Comparison of ENCODE assay signal across 20 cellular contexts in the genomic region with DNA sequence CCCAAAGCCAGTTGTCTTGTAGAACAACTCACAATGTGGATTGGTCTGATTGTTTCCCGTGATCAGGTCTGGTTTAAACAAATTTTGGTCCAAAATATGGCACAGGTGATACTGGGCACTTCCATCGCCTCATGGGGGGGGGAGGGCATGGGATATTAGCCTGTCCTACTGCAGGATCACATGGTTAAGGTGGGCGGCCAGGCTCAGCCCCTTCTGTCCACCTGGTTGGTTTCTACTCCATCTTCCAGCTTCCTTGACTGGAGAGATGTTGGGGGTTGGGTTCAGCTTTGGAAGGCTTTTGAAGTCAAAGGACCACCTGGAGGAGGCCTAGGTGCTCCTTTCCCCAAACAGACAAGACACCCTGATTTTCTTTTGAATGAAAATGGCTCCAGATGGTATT. TPM values are rescaled to one million over a fixed set of nuclear protein-coding genes. Genes with fewer than 3 reads are reported as not detected.
DNase-seq lines count a peak whose midpoint lies in the region; ATAC-seq and TF ChIP-seq lines count a peak whose summit lies in the region.
"Had no signal": no experiment of that assay in that cellular context is flagged by ENCODE, and none has a peak within 500 bp of the region (broad histone marks: within the 10 kb centered on the region; RNA-seq: fewer than 3 reads in every experiment).

No MANE protein-coding gene starts in this region.

- no peaks in the 10 kb centered on the region for H3K27me3 Mint-ChIP-seq in T-helper 17 cell
- H3K27me3 Mint-ChIP-seq in naive thymus-derived CD8-positive, alpha-beta T cell: no peaks in the 10 kb centered on the region
- H3K27me3 Mint-ChIP-seq: central memory CD8-positive, alpha-beta T cell; stimulated activated naive B cell treated with anti-CD40 and anti-IgM and Interleukin-4, amounts not matched to agents 10 μg/mL and 1 μg/mL and 100 μg/mL, for 72 hours had no signal

- peaks cover 8% of the 10 kb centered on the region for H3K36me3 Mint-ChIP-seq in T-helper 17 cell (ENCODE audit: low read depth)
- H3K36me3 Mint-ChIP-seq in naive thymus-derived CD8-positive, alpha-beta T cell: peaks cover 0 to 34% (median under 1%) of the 10 kb centered on the region in 3 donors
- H3K36me3 Mint-ChIP-seq: WTC11 had no signal

- ATAC-seq in right cardiac atrium (no peak), left cardiac atrium (no peak), T-helper 17 cell (no peak), upper lobe of right lung (no peak), HG03280 (IDR thresholded peaks at IDR 0.05; ENCODE audit: unreplicated experiment) (no peak)
- ATAC-seq in naive thymus-derived CD8-positive, alpha-beta T cell: no peak
- ATAC-seq: activated CD8-positive, alpha-beta T cell treated with anti-CD3 and anti-CD28 coated beads, Interleukin-2, amount 10 ng/mL, durations not matched to agents 7 days and 5 days; stimulated activated naive B cell treated with anti-CD40 and anti-IgM and Interleukin-4, amounts not matched to agents 10 μg/mL and 1 μg/mL and 100 μg/mL, for 72 hours; WTC11 had no signal

- H3K36me3 ChIP-seq in upper lobe of right lung: no peaks in the 10 kb centered on the region

- H3K4me1 ChIP-seq in right cardiac atrium (ENCODE audit: control insufficient read depth, insufficient read depth, low read length) (peaks cover 55% of the 10 kb centered on the region), upper lobe of right lung (peaks cover 89% of the 10 kb centered on the region)

- H3K4me3 Mint-ChIP-seq in T-helper 17 cell: no peak overlapping the region
- H3K4me3 Mint-ChIP-seq in naive thymus-derived CD8-positive, alpha-beta T cell: peak overlapping the region in 7 of 10 donors; percentile 5 to 81 (median 14)
- H3K4me3 Mint-ChIP-seq: activated CD8-positive, alpha-beta T cell treated with anti-CD3 and anti-CD28 coated beads, Interleukin-2, amount 10 ng/mL, durations not matched to agents 7 days and 5 days; stimulated activated naive B cell treated with anti-CD40 and anti-IgM and Interleukin-4, amounts not matched to agents 10 μg/mL and 1 μg/mL and 100 μg/mL, for 72 hours; T-helper 1 cell treated with Interleukin-12 subunit alpha and Interleukin-12 subunit beta and Interleukin-4 antibody, amounts not matched to agents 30 μg/mL and 1 μg/mL, for 36 hours; WTC11 had no signal

- H3K4me3 ChIP-seq in right cardiac atrium (ENCODE audit: low read length) (no peak overlapping the region), upper lobe of right lung (no peak overlapping the region), coronary artery (no peak overlapping the region)

- POLR2A ChIA-PET in naive thymus-derived CD8-positive, alpha-beta T cell (lab: Charles Lee): interaction anchor here (14.7 kb wide), 1 partner anchor 22 kb away, joined by 915 read pairs; no protein-coding TSS in a partner anchor

- 96% methylated on average over 3 of the region's 3 CpGs for WGBS in right cardiac atrium

- no peak for TF ChIP-seq CTCF in upper lobe of right lung (IDR thresholded peaks at IDR 0.05)
- TF ChIP-seq CTCF in coronary artery (IDR thresholded peaks at IDR 0.05): no peak

- DNase-seq in right cardiac atrium (peak in 1 of 3 donors; percentile 32), left cardiac atrium (no peak), T-helper 17 cell (no peak), upper lobe of right lung (peak; percentile 26), coronary artery (ENCODE audit: low spot score) (no peak)
- peak in 1 of 10 donors; percentile 0 for DNase-seq in naive thymus-derived CD8-positive, alpha-beta T cell
- no peak for DNase-seq in activated CD8-positive, alpha-beta memory T cell treated with anti-CD3 and anti-CD28 coated beads, Interleukin-2, amount 50 U/mL, for 4 hours
- DNase-seq: activated CD8-positive, alpha-beta T cell treated with anti-CD3 and anti-CD28 coated beads, Interleukin-2, amount 10 ng/mL, durations not matched to agents 7 days and 5 days; effector CD8-positive, alpha-beta T cell; IMR-90; islet precursor cell; mesendoderm; NCI-H2029; NCI-H510A; SHP77 treated with DMSO at 0.1 percent for 48 hours; stimulated activated naive B cell treated with anti-CD40 and anti-IgM and Interleukin-4, amounts not matched to agents 10 μg/mL and 1 μg/mL and 100 μg/mL, for 72 hours had no signal

- no peaks in the 10 kb centered on the region for H3K9me3 ChIP-seq in right cardiac atrium (ENCODE audit: control insufficient read depth, low read length)
- H3K9me3 ChIP-seq in T-helper 17 cell (ENCODE audit: control insufficient read depth, low read length, poor library complexity, severe bottlenecking): no peaks in the 10 kb centered on the region
- H3K9me3 ChIP-seq in upper lobe of right lung: no peaks in the 10 kb centered on the region

- intact Hi-C loops in right cardiac atrium (cut with DNase I) (no loop called here), left cardiac atrium (cut with DNase I) (loop anchor here in 1 of 2 donors (10.0 kb wide), 1 partner anchor 61 kb away; no protein-coding TSS in a partner anchor), upper lobe of right lung (cut with DNase I) (no loop called here)

- no peaks in the 10 kb centered on the region for H3K27me3 ChIP-seq in right cardiac atrium (ENCODE audit: control insufficient read depth, insufficient read depth)
- H3K27me3 ChIP-seq in upper lobe of right lung: no peaks in the 10 kb centered on the region

- peaks cover 70% of the 10 kb centered on the region for H3K4me1 Mint-ChIP-seq in T-helper 17 cell
- H3K4me1 Mint-ChIP-seq in naive thymus-derived CD8-positive, alpha-beta T cell: peaks cover 54 to 100% (median 93%) of the 10 kb centered on the region in 4 donors

- H3K27ac Mint-ChIP-seq in T-helper 17 cell: peak overlapping the region; percentile 93
- H3K27ac Mint-ChIP-seq in naive thymus-derived CD8-positive, alpha-beta T cell: peak overlapping the region in 9 of 10 donors; percentile 9 to 100 (median 91)
- H3K27ac Mint-ChIP-seq: WTC11 had no signal

- H3K9me3 Mint-ChIP-seq in naive thymus-derived CD8-positive, alpha-beta T cell: no peaks in the 10 kb centered on the region
- H3K9me3 Mint-ChIP-seq: central memory CD8-positive, alpha-beta T cell; stimulated activated naive B cell treated with anti-CD40 and anti-IgM and Interleukin-4, amounts not matched to agents 10 μg/mL and 1 μg/mL and 100 μg/mL, for 72 hours; T-helper 1 cell treated with Interleukin-12 subunit alpha and Interleukin-12 subunit beta and Interleukin-4 antibody, amounts not matched to agents 30 μg/mL and 1 μg/mL, for 36 hours; WTC11 had no signal

- peak overlapping the region; percentile 38 for H3K27ac ChIP-seq in right cardiac atrium (ENCODE audit: low read length)
- peak overlapping the region; percentile 94 for H3K27ac ChIP-seq in upper lobe of right lung
- no peak overlapping the region for H3K27ac ChIP-seq in coronary artery

RNA-seq across cellular contexts. Expression of a gene that starts 7.2 kb away (rescaled TPM):
- total RNA-seq in right cardiac atrium (100 to 1,000 TPM in 2 of 4 donors, 10 to 100 TPM in 2; 42.3 to 108 (median 88.2) TPM), left cardiac atrium (10 to 100 TPM; 34.5 to 69.9 TPM), T-helper 17 cell (100 to 1,000 TPM; 184 to 226 TPM), upper lobe of right lung (176 TPM)
- 52.7 TPM for polyA plus RNA-seq in right cardiac atrium
- 100 to 1,000 TPM; 240 to 244 TPM for total RNA-seq in naive thymus-derived CD8-positive, alpha-beta T cell
- 100 to 1,000 TPM in 1 of 3 donors, 10 to 100 TPM in 2; 70.1 to 102 (median 93.7) TPM for polyA plus RNA-seq in naive thymus-derived CD8-positive, alpha-beta T cell

Comparison
In these comparisons a context has a peak if more than half of its experiments do, and no peak if none do; other contexts are left out.
1. H3K27ac ChIP-seq: peak in right cardiac atrium (single experiment) and upper lobe of right lung (single experiment); none in coronary artery (0 of 2).